9 cellular contexts compared by ENCODE assay signal in genomic region chr1:159996653-159997052, GRCh38. TPM values are rescaled to one million over a fixed set of nuclear protein-coding genes. Genes with fewer than 3 reads are reported as not detected.
A peak's percentile ranks its signal among the peaks of the same experiment; 100 is the strongest.
DNase-seq lines count a peak whose midpoint lies in the region; ATAC-seq, FAIRE-seq and TF ChIP-seq lines count a peak whose summit lies in the region.
"Had no signal": no experiment of that assay in that cellular context is flagged by ENCODE, and none has a peak within 500 bp of the region (broad histone marks: within the 10 kb centered on the region; RNA-seq: fewer than 3 reads in every experiment).

No MANE protein-coding gene starts in this region.

- no TSS peak for BruUV-seq in mammary epithelial cell (replicated peaks; lab: Mats Ljungman, UMichigan)

- H3K9me1 ChIP-seq in keratinocyte (ENCODE audit: control insufficient read depth, extremely low read depth, insufficient read depth, low read length) = no peaks in the 10 kb centered on the region

- H3K9ac ChIP-seq in mammary epithelial cell (ENCODE audit: insufficient read depth, low read length) (no peak overlapping the region), keratinocyte (ENCODE audit: control insufficient read depth, extremely low read depth, insufficient read depth, low read length) (no peak overlapping the region)
- H3K9ac ChIP-seq: BLaER1 treated with 17β-estradiol and CSF1 and Interleukin-3, amounts not matched to agents 10 nM and 100 nM had no signal

- TF ChIP-seq CTCF in mammary epithelial cell (conservative IDR thresholded peaks at IDR 0.05 in 1 of 2, IDR thresholded peaks at IDR 0.05 in 1 of 2; ENCODE audit: extremely low read depth in 1 of 2, insufficient read depth in 1 of 2, low read depth in 1 of 2, low read length in 2 of 2) (no peak), keratinocyte (optimal IDR thresholded peaks at IDR 0.05 in 1 of 3, IDR thresholded peaks at IDR 0.05 in 1 of 3, conservative IDR thresholded peaks at IDR 0.05 in 1 of 3; ENCODE audit: extremely low read depth in 1 of 3, insufficient read depth in 2 of 3, low read length in 3 of 3) (no peak)

- H4K20me1 ChIP-seq in mammary epithelial cell (ENCODE audit: insufficient read depth, low read length) (no peaks in the 10 kb centered on the region), keratinocyte (ENCODE audit: control insufficient read depth, extremely low read depth, insufficient read depth, low read length) (no peaks in the 10 kb centered on the region)
- H4K20me1 ChIP-seq: BLaER1 treated with 17β-estradiol and CSF1 and Interleukin-3, amounts not matched to agents 10 nM and 100 nM had no signal

- no peaks in the 10 kb centered on the region for H3K9me3 ChIP-seq in mammary epithelial cell (replicated peaks; ENCODE audit: insufficient read depth, low read length)
- no peaks in the 10 kb centered on the region for H3K9me3 ChIP-seq in keratinocyte (ENCODE audit: control insufficient read depth, low read depth, low read length)
- H3K9me3 ChIP-seq: BLaER1 treated with 17β-estradiol and CSF1 and Interleukin-3, amounts not matched to agents 10 nM and 100 nM had no signal

- FAIRE-seq in keratinocyte (lab: Jason Lieb, UNC) = peak; percentile 95

- H3K4me2 ChIP-seq in mammary epithelial cell (ENCODE audit: insufficient read depth, low read depth, low read length) = peak overlapping the region; percentile 25
- peak overlapping the region; percentile 59 for H3K4me2 ChIP-seq in keratinocyte (ENCODE audit: control insufficient read depth, extremely low read depth, insufficient read depth, low read depth, low read length)
- H3K4me2 ChIP-seq: BLaER1 treated with 17β-estradiol and CSF1 and Interleukin-3, amounts not matched to agents 10 nM and 100 nM had no signal

- H3K79me2 ChIP-seq in ACC112 (ENCODE audit: control insufficient read depth, insufficient read depth, low read length, unreplicated experiment) (no peaks in the 10 kb centered on the region), mammary epithelial cell (ENCODE audit: insufficient read depth, low read length) (no peaks in the 10 kb centered on the region), keratinocyte (ENCODE audit: control insufficient read depth, insufficient read depth, low read length) (no peaks in the 10 kb centered on the region)

- DNase-seq in HS-27A (ENCODE audit: low read depth) = peak; percentile 77
- DNase-seq in mammary epithelial cell = peak; percentile 83
- peak; percentile 67 for DNase-seq in keratinocyte (ENCODE audit: low read depth, low spot score)
- DNase-seq in putamen (ENCODE audit: low spot score) = no peak
- DNase-seq in COR-L47 (lab: John Stamatoyannopoulos, UW) = no peak

- CTCF ChIA-PET in mammary epithelial cell (lab: Charles Lee; ENCODE audit: low non-redundant PET) = no interaction called here

- H3K4me1 ChIP-seq in ACC112 (ENCODE audit: control insufficient read depth, insufficient read depth, low read length, unreplicated experiment) = peaks cover 19% of the 10 kb centered on the region
- H3K4me1 ChIP-seq in mammary epithelial cell (ENCODE audit: insufficient read depth, low read length) = peaks cover 16% of the 10 kb centered on the region
- peaks cover 23% of the 10 kb centered on the region for H3K4me1 ChIP-seq in keratinocyte (ENCODE audit: control insufficient read depth, extremely low read depth, insufficient read depth, low read length)

- H3K36me3 ChIP-seq in ACC112 (ENCODE audit: insufficient read depth, low read length) = no peaks in the 10 kb centered on the region
- no peaks in the 10 kb centered on the region for H3K36me3 ChIP-seq in mammary epithelial cell (ENCODE audit: insufficient read depth, low read length)
- no peaks in the 10 kb centered on the region for H3K36me3 ChIP-seq in keratinocyte (ENCODE audit: control insufficient read depth in 2 of 2, extremely low read depth in 1 of 2, insufficient read depth in 2 of 2, low read length in 2 of 2)
- H3K36me3 ChIP-seq: BLaER1 treated with 17β-estradiol and CSF1 and Interleukin-3, amounts not matched to agents 10 nM and 100 nM had no signal

- in situ Hi-C loops in mammary epithelial cell (cut with MboI; ENCODE audit: low sequenced_read_pairs in 2 of 2) = no loop called here

- intact Hi-C loops in mammary epithelial cell (cut with micrococcal nuclease) = loop anchor here (5.0 kb wide), 1 partner anchor 34 kb away; no protein-coding TSS in a partner anchor

- H3K4me3 ChIP-seq in ACC112 (ENCODE audit: low read depth, low read length) (peak overlapping the region; percentile 23; the same call in 1 of the 2 replicates), mammary epithelial cell (replicated peaks in 1 of 3; ENCODE audit: insufficient read depth in 1 of 3, low read depth in 2 of 3, low read length in 3 of 3) (no peak overlapping the region), keratinocyte (ENCODE audit: control insufficient read depth in 2 of 3, extremely low read depth in 1 of 3, insufficient read depth in 2 of 3, low read depth in 1 of 3, low read length in 3 of 3) (no peak overlapping the region)
- H3K4me3 ChIP-seq: BLaER1 treated with 17β-estradiol and CSF1 and Interleukin-3, amounts not matched to agents 10 nM and 100 nM had no signal

- H3K27me3 ChIP-seq in ACC112 (ENCODE audit: insufficient read depth, low read length) = no peaks in the 10 kb centered on the region
- no peaks in the 10 kb centered on the region for H3K27me3 ChIP-seq in mammary epithelial cell (ENCODE audit: insufficient read depth, low read length)
- no peaks in the 10 kb centered on the region for H3K27me3 ChIP-seq in keratinocyte (ENCODE audit: control insufficient read depth, extremely low read depth, insufficient read depth, low read length)
- H3K27me3 ChIP-seq: BLaER1 treated with 17β-estradiol and CSF1 and Interleukin-3, amounts not matched to agents 10 nM and 100 nM had no signal

- H3K27ac ChIP-seq in ACC112 (ENCODE audit: low read depth, low read length) (peak overlapping the region; percentile 25; the same call in 1 of the 2 replicates), mammary epithelial cell (ENCODE audit: insufficient read depth, low read depth, low read length) (no peak overlapping the region), keratinocyte (ENCODE audit: control insufficient read depth, insufficient read depth, low read length) (no peak overlapping the region)
- H3K27ac ChIP-seq: BLaER1 treated with 17β-estradiol and CSF1 and Interleukin-3, amounts not matched to agents 10 nM and 100 nM had no signal

- dilution Hi-C loops in mammary epithelial cell (cut with HindIII; ENCODE audit: low sequenced_read_pairs) (no loop called here), keratinocyte (cut with MboI; ENCODE audit: extremely low pct_ligation_motif_present, low sequenced_read_pairs) (no loop called here)

- ATAC-seq in HG03439 (IDR thresholded peaks at IDR 0.05; ENCODE audit: unreplicated experiment) (no peak), HG02885 (IDR thresholded peaks at IDR 0.05; ENCODE audit: poor library complexity, unreplicated experiment) (no peak)

- H2AFZ ChIP-seq in ACC112 (ENCODE audit: low read length, unreplicated experiment) (no peak overlapping the region), mammary epithelial cell (ENCODE audit: low read depth, low read length) (no peak overlapping the region), keratinocyte (ENCODE audit: control insufficient read depth, low read length) (no peak overlapping the region)

RNA-seq across cellular contexts. Expression of gene PIGM, which starts 35.1 kb away (rescaled TPM):
- total RNA-seq in mammary epithelial cell = 1 to 10 TPM; 5.8 TPM
- polyA plus RNA-seq in mammary epithelial cell (3.5 TPM), keratinocyte (1.9 to 3.1 TPM (median 3.1 TPM) in 3 replicates)
- polyA minus RNA-seq in mammary epithelial cell (5.6 TPM), keratinocyte (2.0 to 2.3 TPM (median 2.1 TPM) in 3 replicates)
- polyA plus RNA-seq in keratinocyte (2011; ENCODE audit: low read depth) = 0.40 TPM
- polyA plus RNA-seq in keratinocyte (2011; cell fraction: cytosol; rRNA removed) = 0.95 and 1.7 TPM in 2 replicates
- polyA plus RNA-seq in keratinocyte (2011; cell fraction: nucleus; rRNA removed) = 4.7 and 5.5 TPM in 2 replicates
- polyA plus RNA-seq in keratinocyte (2012; ENCODE audit: low replicate concordance) = 1.6 and 2.5 TPM in 2 replicates
- 1.5 TPM for polyA minus RNA-seq in keratinocyte (2011; cell fraction: cytosol; rRNA and poly(A)+ RNA removed)
- 2.5 and 4.0 TPM in 2 replicates for polyA minus RNA-seq in keratinocyte (2011; cell fraction: nucleus; rRNA and poly(A)+ RNA removed)

RNA-seq across cellular contexts. Expression of gene SLAMF9, which starts 42.6 kb away (rescaled TPM):
- not detected for total RNA-seq in mammary epithelial cell
- polyA plus RNA-seq in mammary epithelial cell (0.15 TPM), keratinocyte (0.31 to 0.57 TPM (median 0.41 TPM) in 3 replicates)
- polyA minus RNA-seq in mammary epithelial cell (not detected), keratinocyte (0.30 TPM in 1 of 3 replicates, not detected in the others)
- not detected for polyA plus RNA-seq in keratinocyte (2011; ENCODE audit: low read depth)
- polyA plus RNA-seq in keratinocyte (2011; cell fraction: cytosol; rRNA removed) = 0.30 and 0.38 TPM in 2 replicates
- polyA plus RNA-seq in keratinocyte (2011; cell fraction: nucleus; rRNA removed) = not detected in 2 replicates
- 0.42 and 0.47 TPM in 2 replicates for polyA plus RNA-seq in keratinocyte (2012; ENCODE audit: low replicate concordance)
- not detected for polyA minus RNA-seq in keratinocyte (2011; cell fraction: cytosol; rRNA and poly(A)+ RNA removed)
- polyA minus RNA-seq in keratinocyte (2011; cell fraction: nucleus; rRNA and poly(A)+ RNA removed) = not detected in 2 replicates

RNA-seq across cellular contexts. Expression of gene IGSF9, which starts 51.2 kb away (rescaled TPM):
- 10 to 100 TPM in 1 of 2 donors, 1 to 10 TPM in 1; 1.2 to 21.9 TPM for total RNA-seq in mammary epithelial cell
- polyA plus RNA-seq in mammary epithelial cell = 8.3 TPM
- 19.1 TPM for polyA minus RNA-seq in mammary epithelial cell
- polyA plus RNA-seq in keratinocyte = 4.2 to 6.0 TPM (median 5.8 TPM) in 3 replicates
- 5.5 TPM for polyA plus RNA-seq in keratinocyte (2011; ENCODE audit: low read depth)
- polyA plus RNA-seq in keratinocyte (2011; cell fraction: cytosol; rRNA removed) = 1.5 and 2.8 TPM in 2 replicates
- 16.7 and 20.7 TPM in 2 replicates for polyA plus RNA-seq in keratinocyte (2011; cell fraction: nucleus; rRNA removed)
- 6.9 and 11.6 TPM in 2 replicates for polyA plus RNA-seq in keratinocyte (2012; ENCODE audit: low replicate concordance)
- 5.0 to 11.5 TPM (median 5.9 TPM) in 3 replicates for polyA minus RNA-seq in keratinocyte
- polyA minus RNA-seq in keratinocyte (2011; cell fraction: cytosol; rRNA and poly(A)+ RNA removed) = 5.8 TPM
- 13.3 and 13.9 TPM in 2 replicates for polyA minus RNA-seq in keratinocyte (2011; cell fraction: nucleus; rRNA and poly(A)+ RNA removed)

Comparison
In these comparisons a context has a peak if more than half of its experiments do, and no peak if none do; other contexts are left out.
1. DNase-seq: peak in HS-27A (single experiment), mammary epithelial cell (single experiment) and keratinocyte (single experiment); none in putamen (single experiment) and COR-L47 (single experiment).